Comparison of ENCODE assay signal across 11 cellular contexts in genomic region chr6:100617633-100618348, GRCh38.
DNase-seq lines count a peak whose midpoint lies in the region; ATAC-seq, FAIRE-seq and TF ChIP-seq lines count a peak whose summit lies in the region.
"Had no signal": no experiment of that assay in that cellular context is flagged by ENCODE, and none has a peak within 500 bp of the region (broad histone marks: within the 10 kb centered on the region; RNA-seq: fewer than 3 reads in every experiment).

No MANE protein-coding gene starts in this region.

- no peak overlapping the region for H2AFZ ChIP-seq in astrocyte (ENCODE audit: low read depth, low read length)

- intact Hi-C loops in activated T-helper 2 cell treated with anti-CD3 and anti-CD28 coated beads, Interferon-gamma antibody, Interleukin-2, Interleukin-4, amounts not matched to agents 10 μg/mL and 5 μg/mL and 100 μg/mL, durations not matched to agents 14 hours and 24 hours and 36 hours (cut with micrococcal nuclease), result no loop called here
- intact Hi-C loops in activated CD4-positive, alpha-beta memory T cell treated with anti-CD3 and anti-CD28 coated beads for 36 hours (cut with micrococcal nuclease), result no loop called here

- ATAC-seq in GM21526 (IDR thresholded peaks at IDR 0.05; ENCODE audit: low FRiP score, unreplicated experiment), result peak; percentile 60

- no peak overlapping the region for H3K27ac ChIP-seq in astrocyte (ENCODE audit: low read depth, low read length)
- H3K27ac ChIP-seq: C4-2B had no signal

- H3K4me1 ChIP-seq in astrocyte (ENCODE audit: insufficient read depth, low read length), result peaks cover 10% of the 10 kb centered on the region

- TF ChIP-seq CTCF in astrocyte (IDR thresholded peaks at IDR 0.05; ENCODE audit: insufficient read depth, low read depth, low read length), result no peak

- H3K4me3 ChIP-seq in astrocyte (ENCODE audit: insufficient read depth, low read depth, low read length), result no peak overlapping the region

- H3K4me3 Mint-ChIP-seq in astrocyte (ENCODE audit: unreplicated experiment), result no peak overlapping the region
- no peak overlapping the region for H3K4me3 Mint-ChIP-seq in activated T-helper 2 cell treated with anti-CD3 and anti-CD28 coated beads, Interferon-gamma antibody, Interleukin-2, Interleukin-4, amounts not matched to agents 10 μg/mL and 5 μg/mL and 100 μg/mL, durations not matched to agents 14 hours and 24 hours and 36 hours (ENCODE audit: low read depth)
- no peak overlapping the region for H3K4me3 Mint-ChIP-seq in activated CD4-positive, alpha-beta memory T cell treated with anti-CD3 and anti-CD28 coated beads for 36 hours

- FAIRE-seq in astrocyte (lab: Jason Lieb, UNC), result no peak
- FAIRE-seq: HTR-8/SVneo had no signal

- H3K9me3 Mint-ChIP-seq in astrocyte (ENCODE audit: unreplicated experiment), result peaks cover 2% of the 10 kb centered on the region
- peaks cover 3% of the 10 kb centered on the region for H3K9me3 Mint-ChIP-seq in activated T-helper 2 cell treated with anti-CD3 and anti-CD28 coated beads, Interferon-gamma antibody, Interleukin-2, Interleukin-4, amounts not matched to agents 10 μg/mL and 5 μg/mL and 100 μg/mL, durations not matched to agents 14 hours and 24 hours and 36 hours
- peaks cover 11% of the 10 kb centered on the region for H3K9me3 Mint-ChIP-seq in activated CD4-positive, alpha-beta memory T cell treated with anti-CD3 and anti-CD28 coated beads for 36 hours

- DNase-seq in EH (ENCODE audit: low read depth) (peak; percentile 64), HS-5 (ENCODE audit: low read depth) (peak; percentile 32), astrocyte (ENCODE audit: low read depth) (no peak), NCI-H526 treated with DMSO at 0.1 percent for 48 hours (lab: John Stamatoyannopoulos, UW) (no peak), globus pallidus (ENCODE audit: low spot score) (no peak)
- no peak for DNase-seq in activated T-helper 2 cell treated with anti-CD3 and anti-CD28 coated beads, Interferon-gamma antibody, Interleukin-2, Interleukin-4, amounts not matched to agents 10 μg/mL and 5 μg/mL and 100 μg/mL, durations not matched to agents 14 hours and 24 hours and 36 hours (ENCODE audit: low spot score)
- DNase-seq in activated CD4-positive, alpha-beta memory T cell treated with anti-CD3 and anti-CD28 coated beads for 36 hours, result no peak
- DNase-seq: activated CD4-positive, CD25-positive, alpha-beta regulatory T cell treated with anti-CD3 and anti-CD28 coated beads, Interleukin-2, amount 50 U/mL, for 72 hours had no signal

- peaks cover 3% of the 10 kb centered on the region for H3K36me3 ChIP-seq in astrocyte (ENCODE audit: insufficient read depth, low read length)

- H3K4me2 ChIP-seq in astrocyte (ENCODE audit: low read length), result no peak overlapping the region

- no peaks in the 10 kb centered on the region for H3K9me3 ChIP-seq in astrocyte (ENCODE audit: insufficient read depth, low read depth, low read length)

- no peak overlapping the region for H3K9ac ChIP-seq in astrocyte (ENCODE audit: low read length)

- H3K27me3 Mint-ChIP-seq in astrocyte (ENCODE audit: low read depth, unreplicated experiment), result no peaks in the 10 kb centered on the region
- H3K27me3 Mint-ChIP-seq in activated T-helper 2 cell treated with anti-CD3 and anti-CD28 coated beads, Interferon-gamma antibody, Interleukin-2, Interleukin-4, amounts not matched to agents 10 μg/mL and 5 μg/mL and 100 μg/mL, durations not matched to agents 14 hours and 24 hours and 36 hours (ENCODE audit: low read depth), result no peaks in the 10 kb centered on the region
- H3K27me3 Mint-ChIP-seq in activated CD4-positive, alpha-beta memory T cell treated with anti-CD3 and anti-CD28 coated beads for 36 hours, result no peaks in the 10 kb centered on the region

- H3K27ac Mint-ChIP-seq in astrocyte (ENCODE audit: unreplicated experiment), result peak overlapping the region; percentile 31
- no peak overlapping the region for H3K27ac Mint-ChIP-seq in activated T-helper 2 cell treated with anti-CD3 and anti-CD28 coated beads, Interferon-gamma antibody, Interleukin-2, Interleukin-4, amounts not matched to agents 10 μg/mL and 5 μg/mL and 100 μg/mL, durations not matched to agents 14 hours and 24 hours and 36 hours
- no peak overlapping the region for H3K27ac Mint-ChIP-seq in activated CD4-positive, alpha-beta memory T cell treated with anti-CD3 and anti-CD28 coated beads for 36 hours

- H3K27me3 ChIP-seq in astrocyte (ENCODE audit: insufficient read depth, low read length), result no peaks in the 10 kb centered on the region

- peaks cover 16% of the 10 kb centered on the region for H3K4me1 Mint-ChIP-seq in astrocyte (ENCODE audit: low read depth, unreplicated experiment)
- H3K4me1 Mint-ChIP-seq in activated T-helper 2 cell treated with anti-CD3 and anti-CD28 coated beads, Interferon-gamma antibody, Interleukin-2, Interleukin-4, amounts not matched to agents 10 μg/mL and 5 μg/mL and 100 μg/mL, durations not matched to agents 14 hours and 24 hours and 36 hours (ENCODE audit: low read depth), result no peaks in the 10 kb centered on the region
- H3K4me1 Mint-ChIP-seq in activated CD4-positive, alpha-beta memory T cell treated with anti-CD3 and anti-CD28 coated beads for 36 hours (ENCODE audit: low read depth), result no peaks in the 10 kb centered on the region

- POLR2A ChIA-PET in activated CD4-positive, alpha-beta memory T cell treated with anti-CD3 and anti-CD28 coated beads for 36 hours (lab: Charles Lee), result no interaction called here

- H3K36me3 Mint-ChIP-seq in astrocyte (ENCODE audit: low read depth, unreplicated experiment), result peaks cover 20% of the 10 kb centered on the region
- H3K36me3 Mint-ChIP-seq in activated T-helper 2 cell treated with anti-CD3 and anti-CD28 coated beads, Interferon-gamma antibody, Interleukin-2, Interleukin-4, amounts not matched to agents 10 μg/mL and 5 μg/mL and 100 μg/mL, durations not matched to agents 14 hours and 24 hours and 36 hours (ENCODE audit: low read depth), result peaks cover 31% of the 10 kb centered on the region
- H3K36me3 Mint-ChIP-seq in activated CD4-positive, alpha-beta memory T cell treated with anti-CD3 and anti-CD28 coated beads for 36 hours, result peaks cover 41% of the 10 kb centered on the region

- CTCF ChIA-PET in activated CD4-positive, alpha-beta memory T cell treated with anti-CD3 and anti-CD28 coated beads for 36 hours (lab: Charles Lee), result no interaction called here

- no peaks in the 10 kb centered on the region for H3K79me2 ChIP-seq in astrocyte (ENCODE audit: insufficient read depth, low read length)

- no peaks in the 10 kb centered on the region for H4K20me1 ChIP-seq in astrocyte (ENCODE audit: insufficient read depth, low read length)

Comparison
In these comparisons a context has a peak if more than half of its experiments do, and no peak if none do; other contexts are left out.
1. DNase-seq: peak in EH (single experiment) and HS-5 (single experiment); none in astrocyte (single experiment), NCI-H526 treated with DMSO at 0.1 percent for 48 hours (single experiment), activated T-helper 2 cell treated with anti-CD3 and anti-CD28 coated beads, Interferon-gamma antibody, Interleukin-2, Interleukin-4, amounts not matched to agents 10 μg/mL and 5 μg/mL and 100 μg/mL, durations not matched to agents 14 hours and 24 hours and 36 hours (single experiment), activated CD4-positive, alpha-beta memory T cell treated with anti-CD3 and anti-CD28 coated beads for 36 hours (single experiment) and globus pallidus (single experiment).